9 cellular contexts compared by ENCODE assay signal in genomic region chr12:100201604-100202423, GRCh38. TPM values are rescaled to one million over a fixed set of nuclear protein-coding genes. Genes with fewer than 3 reads are reported as not detected.
DNase-seq lines count a peak whose midpoint lies in the region; TF ChIP-seq lines count a peak whose summit lies in the region.
"Had no signal": no experiment of that assay in that cellular context is flagged by ENCODE, and none has a peak within 500 bp of the region (broad histone marks: within the 10 kb centered on the region; RNA-seq: fewer than 3 reads in every experiment).

No MANE protein-coding gene starts in this region.

- H3K36me3 Mint-ChIP-seq in brain (peaks cover 18% of the 10 kb centered on the region), mesothelial cell of epicardium (no peaks in the 10 kb centered on the region)

- H3K4me1 ChIP-seq in ACC112 (ENCODE audit: control insufficient read depth, insufficient read depth, low read length, unreplicated experiment), result no peaks in the 10 kb centered on the region

- H3K4me3 Mint-ChIP-seq in brain, result peak overlapping the region; percentile 97 to 100 (median 99)
- peak overlapping the region; percentile 94 for H3K4me3 Mint-ChIP-seq in mesothelial cell of epicardium

- H3K27ac ChIP-seq in ACC112 (ENCODE audit: low read depth, low read length) (peak overlapping the region; percentile 67), HL-60 (replicated peaks) (peak overlapping the region; percentile 74)

- H3K4me3 ChIP-seq in ACC112 (ENCODE audit: low read depth, low read length) (peak overlapping the region; percentile 89), HL-60 (replicated peaks; ENCODE audit: insufficient read depth, low read length) (peak overlapping the region; percentile 91)

- no peak for DNase-seq in HL-60 (ENCODE audit: low read depth in 1 of 2, low spot score in 1 of 2)
- DNase-seq in mesothelial cell of epicardium (ENCODE audit: low spot score in 2 of 2, unreplicated experiment in 2 of 2), result no peak
- no peak for DNase-seq in NCI-H446 (lab: John Stamatoyannopoulos, UW)
- no peak for DNase-seq in RKO (ENCODE audit: low spot score)
- DNase-seq in NCI-H1930 (lab: John Stamatoyannopoulos, UW), result no peak
- DNase-seq in NCI-H2196 treated with DMSO at 0.1 percent for 48 hours (lab: John Stamatoyannopoulos, UW; ENCODE audit: unreplicated experiment), result no peak
- DNase-seq: occipital lobe had no signal

- H3K9me3 Mint-ChIP-seq in brain, result no peaks in the 10 kb centered on the region
- no peaks in the 10 kb centered on the region for H3K9me3 Mint-ChIP-seq in mesothelial cell of epicardium

- H3K27me3 Mint-ChIP-seq in brain (peaks cover 13% of the 10 kb centered on the region), mesothelial cell of epicardium (ENCODE audit: low read depth) (peaks cover 3% of the 10 kb centered on the region)

- peak overlapping the region; percentile 56 for H2AFZ ChIP-seq in ACC112 (ENCODE audit: low read length, unreplicated experiment)

- H3K79me2 ChIP-seq in ACC112 (ENCODE audit: control insufficient read depth, insufficient read depth, low read length, unreplicated experiment), result peaks cover 28% of the 10 kb centered on the region

- TF ChIP-seq CTCF in HL-60 (IDR thresholded peaks at IDR 0.05; ENCODE audit: insufficient read depth, low read length) (no peak), brain (conservative IDR thresholded peaks at IDR 0.05) (no peak), mesothelial cell of epicardium (IDR thresholded peaks at IDR 0.05; ENCODE audit: unreplicated experiment) (no peak)

- H3K36me3 ChIP-seq in ACC112 (ENCODE audit: insufficient read depth, low read length), result no peaks in the 10 kb centered on the region

- H3K27ac Mint-ChIP-seq in brain (peak overlapping the region; percentile 89 to 99 (median 98)), mesothelial cell of epicardium (peak overlapping the region; percentile 96)

- peaks cover 44% of the 10 kb centered on the region for H3K4me1 Mint-ChIP-seq in brain
- peaks cover 15% of the 10 kb centered on the region for H3K4me1 Mint-ChIP-seq in mesothelial cell of epicardium

- H3K27me3 ChIP-seq in ACC112 (ENCODE audit: insufficient read depth, low read length) (no peaks in the 10 kb centered on the region), HL-60 (ENCODE audit: insufficient read depth, poor library complexity, severe bottlenecking) (no peaks in the 10 kb centered on the region)

RNA-seq across cellular contexts. Expression of gene ACTR6, which starts 1.2 kb away (rescaled TPM):
- polyA plus RNA-seq in brain (ENCODE audit: insufficient read depth, low read depth, low replicate concordance), result 12.7 TPM
- total RNA-seq in mesothelial cell of epicardium, result 21.4 to 25.5 TPM (median 25.1 TPM) in 3 replicates

RNA-seq across cellular contexts. Expression of gene BLTP3B, which starts 59.1 kb away (rescaled TPM):
- polyA plus RNA-seq in brain (ENCODE audit: insufficient read depth, low read depth, low replicate concordance), result 4.7 TPM
- total RNA-seq in mesothelial cell of epicardium, result 19.3 to 22.2 TPM (median 21.8 TPM) in 3 replicates
